Comparison of ENCODE assay signal across 1 cellular context in genomic region chr10:102853944-102854694, GRCh38.
TF ChIP-seq lines count a peak whose summit lies in the region.

BORCS7 (plus strand) TSS chr10:102854259; CDS start chr10:102854287, 28 bp downstream.

TF ChIP-seq in HepG2, 621 proteins besides CTCF, POLR2A, EP300 and RAD21 (continued from another document and continues in another):
- TF ChIP-seq ZNF639 (CRISPR knock-in tag; conservative IDR thresholded peaks at IDR 0.05) = peak; percentile 70; the same call in 1 of the 2 replicates
- TF ChIP-seq ZNF784 (CRISPR knock-in tag; IDR thresholded peaks at IDR 0.05; ENCODE audit: borderline replicate concordance) = no peak; the same call in none of the 2 replicates
- TF ChIP-seq KDM3A (CRISPR knock-in tag; IDR thresholded peaks at IDR 0.05; ENCODE audit: low read depth) = peak; percentile 96
- peak; percentile 98 for TF ChIP-seq ZNF350 (CRISPR knock-in tag; IDR thresholded peaks at IDR 0.05; ENCODE audit: borderline replicate concordance, low read depth)
- TF ChIP-seq HIC2 (CRISPR knock-in tag; IDR thresholded peaks at IDR 0.05; ENCODE audit: low read depth) = no peak; the same call in 1 of the 2 replicates
- TF ChIP-seq ZNF264 (CRISPR knock-in tag; IDR thresholded peaks at IDR 0.05) = peak; percentile 76
- TF ChIP-seq SAFB2 (CRISPR knock-in tag; IDR thresholded peaks at IDR 0.05; ENCODE audit: borderline replicate concordance, low read depth) = no peak; the same call in 1 of the 2 replicates
- TF ChIP-seq ZBTB4 (CRISPR knock-in tag; IDR thresholded peaks at IDR 0.05; ENCODE audit: borderline replicate concordance) = peak; percentile 71; the same call in 1 of the 2 replicates
- no peak for TF ChIP-seq SOX6 (IDR thresholded peaks at IDR 0.05)
- TF ChIP-seq SOX6 (CRISPR knock-in tag; IDR thresholded peaks at IDR 0.05) = peak; percentile 86
- peak; percentile 85; a peak in 3 of 4 replicates for TF ChIP-seq HMGXB4 (CRISPR knock-in tag; IDR thresholded peaks at IDR 0.05; ENCODE audit: borderline replicate concordance in 1 of 2, low read depth in 1 of 2)
- peak; percentile 84; the same call in 1 of the 2 replicates for TF ChIP-seq ZNF580 (CRISPR knock-in tag; IDR thresholded peaks at IDR 0.05; ENCODE audit: borderline replicate concordance, low read depth)
- TF ChIP-seq ZNF276 (CRISPR knock-in tag; IDR thresholded peaks at IDR 0.05; ENCODE audit: low read depth) = peak; percentile 59; the same call in 1 of the 2 replicates
- no peak for TF ChIP-seq ZNF20 (CRISPR knock-in tag; IDR thresholded peaks at IDR 0.05)
- TF ChIP-seq MYNN (CRISPR knock-in tag; IDR thresholded peaks at IDR 0.05; ENCODE audit: low read depth) = 0 out of 2 replicates have a peak, but pooled peaks have one; percentile 38
- TF ChIP-seq ZNF354B (CRISPR knock-in tag; IDR thresholded peaks at IDR 0.05) = no peak
- no peak; the same call in 1 of the 2 replicates for TF ChIP-seq NR2F2 (IDR thresholded peaks at IDR 0.05; ENCODE audit: borderline replicate concordance, low read depth)
- peak; percentile 83; the same call in 1 of the 2 replicates for TF ChIP-seq ZFP90 (CRISPR knock-in tag; IDR thresholded peaks at IDR 0.05; ENCODE audit: borderline replicate concordance)
- TF ChIP-seq FOSL2 (CRISPR knock-in tag; IDR thresholded peaks at IDR 0.05) = peak; percentile 75
- TF ChIP-seq TGIF2 (CRISPR knock-in tag; IDR thresholded peaks at IDR 0.05) = peak; percentile 78
- peak; percentile 68 for TF ChIP-seq ZNF263 (CRISPR knock-in tag; IDR thresholded peaks at IDR 0.05)
- TF ChIP-seq ADNP (CRISPR knock-in tag; IDR thresholded peaks at IDR 0.05) = no peak
- TF ChIP-seq ZNF318 (CRISPR knock-in tag; IDR thresholded peaks at IDR 0.05) = peak; percentile 91
- no peak for TF ChIP-seq ZNF484 (CRISPR knock-in tag; IDR thresholded peaks at IDR 0.05; ENCODE audit: borderline replicate concordance, low read depth)
- TF ChIP-seq SIX1 (CRISPR knock-in tag; IDR thresholded peaks at IDR 0.05; ENCODE audit: borderline replicate concordance) = peak; percentile 61
- peak; percentile 87 for TF ChIP-seq HDAC1 (CRISPR knock-in tag; IDR thresholded peaks at IDR 0.05)
- TF ChIP-seq THAP9 (CRISPR knock-in tag; IDR thresholded peaks at IDR 0.05; ENCODE audit: borderline replicate concordance) = peak; percentile 97
- TF ChIP-seq REL (CRISPR knock-in tag; conservative IDR thresholded peaks at IDR 0.05) = peak; percentile 52; the same call in 1 of the 2 replicates
- no peak for TF ChIP-seq SNAI1 (CRISPR knock-in tag; IDR thresholded peaks at IDR 0.05; ENCODE audit: borderline replicate concordance)
- TF ChIP-seq TRIM24 (CRISPR knock-in tag; IDR thresholded peaks at IDR 0.05) = no peak
- TF ChIP-seq NCOR1 (IDR thresholded peaks at IDR 0.05; ENCODE audit: borderline replicate concordance, low read length) = peak; percentile 92; the same call in 1 of the 2 replicates
